ENCODE assay signal across 19 cellular contexts in genomic region chr7:78074713-78075112, GRCh38.
DNase-seq lines count a peak whose midpoint lies in the region; ATAC-seq and TF ChIP-seq lines count a peak whose summit lies in the region.
"Had no signal": no experiment of that assay in that cellular context is flagged by ENCODE, and none has a peak within 500 bp of the region (broad histone marks: within the 10 kb centered on the region; RNA-seq: fewer than 3 reads in every experiment).

No MANE protein-coding gene starts in this region.

- H3K9me2 ChIP-seq in GM23338 (ENCODE audit: insufficient read depth), result no peaks in the 10 kb centered on the region

- no peak overlapping the region for H3K4ac ChIP-seq in IMR-90 (ENCODE audit: low read depth, low read length)

- dilution Hi-C loops in IMR-90 (cut with HindIII; ENCODE audit: low sequenced_read_pairs, unreplicated experiment), result no loop called here

- H3K18ac ChIP-seq in IMR-90 (ENCODE audit: low read depth, low read length), result no peak overlapping the region

- H2BK5ac ChIP-seq in IMR-90 (ENCODE audit: low read depth, low read length, poor library complexity, severe bottlenecking), result no peak overlapping the region

- peak overlapping the region; percentile 63; the same call in 1 of the 2 replicates for H3K4me2 ChIP-seq in GM23338
- no peak overlapping the region for H3K4me2 ChIP-seq in IMR-90 (ENCODE audit: low read depth, low read length)
- H3K4me2 ChIP-seq: A549, KMS-11 had no signal

- peak; percentile 64 for ATAC-seq in GM23338
- peak; percentile 44 for ATAC-seq in IMR-90 (ENCODE audit: low read depth)
- peak; percentile 58 for ATAC-seq in WTC11
- ATAC-seq: A549, HepG2, Panc1, SK-N-SH treated with all-trans-retinoic acid at 6 μM for 48 hours had no signal

- CTCF ChIA-PET in IMR-90 (lab: Yijun Ruan, JAX) (no interaction called here), WTC11 (lab: Charles Lee) (interaction anchor here (1.1 to 3.9 kb wide), 3 partner anchors 12 to 85 kb away, joined by 3 to 23 read pairs (median 3); no protein-coding TSS in a partner anchor)

- H4K20me1 ChIP-seq in GM23338 (replicated peaks; ENCODE audit: insufficient read depth) (peaks cover 5% of the 10 kb centered on the region; the same call in 1 of the 2 replicates), IMR-90 (ENCODE audit: insufficient read depth, low read length) (no peaks in the 10 kb centered on the region)

- H3K23ac ChIP-seq in IMR-90 (ENCODE audit: low read depth, low read length), result no peak overlapping the region

- peak overlapping the region; percentile 49; the same call in 1 of the 2 replicates for H2BK20ac ChIP-seq in IMR-90 (ENCODE audit: low read depth, low read length)

- no peak overlapping the region for H2AFZ ChIP-seq in GM23338
- no peak overlapping the region for H2AFZ ChIP-seq in IMR-90 (replicated peaks; ENCODE audit: low read length, poor library complexity)

- H3K27ac ChIP-seq in GM23338 (ENCODE audit: low read depth), result no peak overlapping the region
- no peak overlapping the region for H3K27ac ChIP-seq in IMR-90 (ENCODE audit: insufficient read depth, low read length)
- H3K27ac ChIP-seq in thyroid gland, result no peak overlapping the region
- H3K27ac ChIP-seq: A549, KMS-11 had no signal

- no peak overlapping the region for H4K5ac ChIP-seq in IMR-90 (ENCODE audit: low read depth, low read length)

- H3K36me3 ChIP-seq in GM23338 (ENCODE audit: insufficient read depth) (no peaks in the 10 kb centered on the region), IMR-90 (ENCODE audit: control insufficient read depth, insufficient read depth, low read length) (no peaks in the 10 kb centered on the region), thyroid gland (no peaks in the 10 kb centered on the region)
- H3K36me3 ChIP-seq: BE2C had no signal

- H3K9ac ChIP-seq in IMR-90 (ENCODE audit: low read depth, low read length), result no peak overlapping the region
- H3K9ac ChIP-seq: KMS-11 had no signal

- no peak overlapping the region for H4K91ac ChIP-seq in IMR-90 (ENCODE audit: insufficient read depth, low read depth, low read length)

- no peak overlapping the region for H2AK9ac ChIP-seq in IMR-90 (replicated peaks; ENCODE audit: low read depth, low read length, poor library complexity)

- H2BK15ac ChIP-seq in IMR-90 (ENCODE audit: low read depth, low read length), result no peak overlapping the region; the same call in 2 of the 3 replicates

- H3K4me1 Mint-ChIP-seq in GM23338, result peaks cover 19% of the 10 kb centered on the region
- peaks cover 20% of the 10 kb centered on the region for H3K4me1 Mint-ChIP-seq in WTC11
- H3K4me1 Mint-ChIP-seq in nephron, result peaks cover 17% of the 10 kb centered on the region

- H4K8ac ChIP-seq in IMR-90 (ENCODE audit: low read depth in 2 of 2, low read length in 2 of 2), result peak overlapping the region in 1 of 2 experiments; percentile 28; a peak in 1 of 4 replicates

- no TSS peak for BruUV-seq in IMR-90 (replicated peaks; lab: Mats Ljungman, UMichigan)

- DNase-seq in GM23338 (ENCODE audit: low spot score) (no peak), IMR-90 (no peak), WTC11 (ENCODE audit: low spot score) (no peak), HUDEP-2 (lab: John Stamatoyannopoulos, UW; ENCODE audit: unreplicated experiment in 76 of 76) (no peak), NCI-H2029 treated with DMSO at 0.1 percent for 48 hours (lab: John Stamatoyannopoulos, UW) (no peak), thyroid gland (no peak)
- DNase-seq: BE2C, EL, NCI-H1092 treated with DMSO at 0.1 percent for 48 hours, NCI-H1436 treated with DMSO at 0.1 percent for 48 hours, NCI-H2029, NCI-H524, SIG-M5 had no signal

- H2BK120ac ChIP-seq in IMR-90 (ENCODE audit: low read depth, low read length), result no peak overlapping the region

- H3K79me1 ChIP-seq in IMR-90 (ENCODE audit: low read depth in 1 of 2, low read length in 2 of 2), result no peaks in the 10 kb centered on the region

- H3K4me1 ChIP-seq in GM23338 (ENCODE audit: insufficient read depth) (peaks cover 17% of the 10 kb centered on the region), IMR-90 (ENCODE audit: control insufficient read depth, insufficient read depth, low read length) (peaks cover 8% of the 10 kb centered on the region), thyroid gland (no peaks in the 10 kb centered on the region)
- H3K4me1 ChIP-seq: A549, BE2C had no signal

- no peak overlapping the region for H3K14ac ChIP-seq in IMR-90 (replicated peaks; ENCODE audit: low read depth, low read length)

- no peak overlapping the region; the same call in 2 of the 3 replicates for H3K4me3 Mint-ChIP-seq in GM23338
- H3K4me3 Mint-ChIP-seq in WTC11, result no peak overlapping the region
- H3K4me3 Mint-ChIP-seq in nephron, result no peak overlapping the region

- WGBS in IMR-90 (ENCODE audit: extremely low coverage in 2 of 2, insufficient read length in 1 of 2), 2 experiments, result no CpG with 5 or more reads among the region's 3 CpGs
- WGBS in thyroid gland, 2 donors, result 77 to 83% methylated on average over 3 of the region's 3 CpGs

- no peak for TF ChIP-seq RAD21 in IMR-90 (IDR thresholded peaks at IDR 0.05; ENCODE audit: low read length)

- H3K4me3 ChIP-seq in GM23338 (no peak overlapping the region), IMR-90 (ENCODE audit: insufficient read depth, low read depth, low read length) (no peak overlapping the region), thyroid gland (replicated peaks in 1 of 3) (no peak overlapping the region)
- H3K4me3 ChIP-seq: A549 had no signal

- no peaks in the 10 kb centered on the region for H3K9me1 ChIP-seq in IMR-90 (ENCODE audit: insufficient read depth, low read length)

- TF ChIP-seq CTCF in GM23338 (conservative IDR thresholded peaks at IDR 0.05; ENCODE audit: low read depth in 2 of 2) (no peak), IMR-90 (conservative IDR thresholded peaks at IDR 0.05; ENCODE audit: low read depth, low read length) (no peak), WTC11 (IDR thresholded peaks at IDR 0.05) (no peak), nephron (IDR thresholded peaks at IDR 0.05; ENCODE audit: unreplicated experiment in 3 of 3) (no peak), thyroid gland (IDR thresholded peaks at IDR 0.05) (no peak)

- in situ Hi-C loops in IMR-90 (cut with MboI; ENCODE audit: low sequenced_read_pairs), result no loop called here

- no peaks in the 10 kb centered on the region for H3K9me3 Mint-ChIP-seq in GM23338
- no peaks in the 10 kb centered on the region for H3K9me3 Mint-ChIP-seq in WTC11
- no peaks in the 10 kb centered on the region for H3K9me3 Mint-ChIP-seq in nephron

- POLR2A ChIA-PET in IMR-90 (lab: Charles Lee; ENCODE audit: unreplicated experiment), result no interaction called here
- POLR2A ChIA-PET in WTC11 (lab: Charles Lee), result no interaction called here

- H3F3A ChIP-seq in GM23338 (replicated peaks; ENCODE audit: low read depth), result no peaks in the 10 kb centered on the region

- H3K79me2 ChIP-seq in GM23338 (replicated peaks; ENCODE audit: insufficient read depth), result no peaks in the 10 kb centered on the region

- intact Hi-C loops in IMR-90 (cut with micrococcal nuclease), result no loop called here
- intact Hi-C loops in thyroid gland (cut with DNase I), result no loop called here

- TF ChIP-seq POLR2A in IMR-90 (IDR thresholded peaks at IDR 0.05; ENCODE audit: low read depth, low read length), result no peak
- TF ChIP-seq POLR2A in thyroid gland (IDR thresholded peaks at IDR 0.05), result no peak

- H3K27me3 ChIP-seq in GM23338 (ENCODE audit: insufficient read depth), result no peaks in the 10 kb centered on the region
- H3K27me3 ChIP-seq in IMR-90 (ENCODE audit: control insufficient read depth, insufficient read depth, low read length), result no peaks in the 10 kb centered on the region
- no peaks in the 10 kb centered on the region for H3K27me3 ChIP-seq in thyroid gland
- H3K27me3 ChIP-seq: BE2C had no signal

- H2AK5ac ChIP-seq in IMR-90 (ENCODE audit: low read depth, low read length), result no peak overlapping the region

- H3K27me3 Mint-ChIP-seq in GM23338 (ENCODE audit: insufficient read depth, low read depth, poor library complexity), result no peaks in the 10 kb centered on the region
- H3K27me3 Mint-ChIP-seq in WTC11 (ENCODE audit: low read depth), result peaks cover 27% of the 10 kb centered on the region
- no peaks in the 10 kb centered on the region for H3K27me3 Mint-ChIP-seq in nephron (ENCODE audit: low read depth)

- H3K27ac Mint-ChIP-seq in GM23338 (no peak overlapping the region), WTC11 (peak overlapping the region; percentile 6), nephron (peak overlapping the region in 2 of 3 experiments; percentile 13 to 16)

- no peaks in the 10 kb centered on the region for H3K9me3 ChIP-seq in IMR-90 (ENCODE audit: control insufficient read depth, insufficient read depth, low read length)
- H3K9me3 ChIP-seq in thyroid gland, result no peaks in the 10 kb centered on the region
- H3K9me3 ChIP-seq: A549, BE2C had no signal

- H3K36me3 Mint-ChIP-seq in GM23338 (ENCODE audit: low read depth) (no peaks in the 10 kb centered on the region), WTC11 (0 out of 2 replicates have a peak, but pooled peaks cover 3% of the 10 kb centered on the region), nephron (ENCODE audit: low read depth) (peaks cover 2% of the 10 kb centered on the region)

- no peak overlapping the region for H3K56ac ChIP-seq in IMR-90 (ENCODE audit: extremely low read depth, insufficient read depth, low read length)

TF ChIP-seq in GM23338, 12 proteins besides CTCF, POLR2A, EP300 and RAD21:
- TF ChIP-seq NANOG (IDR thresholded peaks at IDR 0.05; ENCODE audit: borderline replicate concordance), result no peak

TF ChIP-seq in IMR-90, 13 proteins besides CTCF, POLR2A, EP300 and RAD21 (continues in another document):
- TF ChIP-seq RFX5 (IDR thresholded peaks at IDR 0.05; ENCODE audit: low read depth, low read length), result no peak
- TF ChIP-seq BHLHE40 (IDR thresholded peaks at IDR 0.05; ENCODE audit: low read depth, low read length), result no peak

TF ChIP-seq in WTC11, 78 proteins besides CTCF, POLR2A, EP300 and RAD21:
- TF ChIP-seq ZNF396 (CRISPR knock-in tag; IDR thresholded peaks at IDR 0.05; ENCODE audit: borderline replicate concordance) (no peak), TEAD4 (CRISPR knock-in tag; IDR thresholded peaks at IDR 0.05) (no peak), ATF1 (CRISPR knock-in tag; IDR thresholded peaks at IDR 0.05) (no peak)
- TF ChIP-seq, protein P1, sequence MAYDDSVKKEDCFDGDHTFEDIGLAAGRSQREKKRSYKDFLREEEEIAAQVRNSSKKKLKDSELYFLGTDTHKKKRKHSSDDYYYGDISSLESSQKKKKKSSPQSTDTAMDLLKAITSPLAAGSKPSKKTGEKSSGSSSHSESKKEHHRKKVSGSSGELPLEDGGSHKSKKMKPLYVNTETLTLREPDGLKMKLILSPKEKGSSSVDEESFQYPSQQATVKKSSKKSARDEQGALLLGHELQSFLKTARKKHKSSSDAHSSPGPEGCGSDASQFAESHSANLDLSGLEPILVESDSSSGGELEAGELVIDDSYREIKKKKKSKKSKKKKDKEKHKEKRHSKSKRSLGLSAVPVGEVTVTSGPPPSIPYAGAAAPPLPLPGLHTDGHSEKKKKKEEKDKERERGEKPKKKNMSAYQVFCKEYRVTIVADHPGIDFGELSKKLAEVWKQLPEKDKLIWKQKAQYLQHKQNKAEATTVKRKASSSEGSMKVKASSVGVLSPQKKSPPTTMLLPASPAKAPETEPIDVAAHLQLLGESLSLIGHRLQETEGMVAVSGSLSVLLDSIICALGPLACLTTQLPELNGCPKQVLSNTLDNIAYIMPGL (CRISPR knock-in tag; IDR thresholded peaks at IDR 0.05), result no peak
